7 cellular contexts compared by ENCODE assay signal in genomic region chr12:57772429-57773322, GRCh38. TPM values are rescaled to one million over a fixed set of nuclear protein-coding genes. Genes with fewer than 3 reads are reported as not detected.
DNase-seq lines count a peak whose midpoint lies in the region; ATAC-seq and TF ChIP-seq lines count a peak whose summit lies in the region.

Gene EEF1AKMT3 (plus strand): TSS chr12:57772614. CDS start chr12:57772725, 111 bp downstream.

- H3K27ac Mint-ChIP-seq in activated B cell treated with CpG ODN at 0.5 μM for 24 hours = peak within 1 kb of the TSS; percentile 98

- H3K27ac ChIP-seq in esophagus squamous epithelium (peak within 1 kb of the TSS; percentile 95 to 98 (median 96)), vagina (peak within 1 kb of the TSS; percentile 88)

- intact Hi-C loops in activated B cell treated with CpG ODN at 0.5 μM for 24 hours (cut with micrococcal nuclease) (loop anchor here (1.0 kb wide), 4 partner anchors 10 to 28 kb away; partner anchors contain the start of genes CDK4 and TSFM), esophagus squamous epithelium (cut with DNase I) (no loop called here), vagina (cut with DNase I) (loop anchor here (10.0 kb wide), 1 partner anchor 62 kb away; no protein-coding TSS in a partner anchor)

- H3K4me3 Mint-ChIP-seq in activated B cell treated with CpG ODN at 0.5 μM for 24 hours = peak within 1 kb of the TSS; percentile 98

- H3K27me3 Mint-ChIP-seq in activated B cell treated with CpG ODN at 0.5 μM for 24 hours = no peaks in the 10 kb centered on the region

- no peaks in the 10 kb centered on the region for H3K27me3 ChIP-seq in esophagus squamous epithelium
- no peaks in the 10 kb centered on the region for H3K27me3 ChIP-seq in vagina

- peaks cover 18% of the 10 kb centered on the region for H3K4me1 Mint-ChIP-seq in activated B cell treated with CpG ODN at 0.5 μM for 24 hours

- H3K9me3 Mint-ChIP-seq in activated B cell treated with CpG ODN at 0.5 μM for 24 hours = no peaks in the 10 kb centered on the region

- POLR2A ChIA-PET in activated B cell treated with CpG ODN at 0.5 μM for 24 hours (lab: Charles Lee) = interaction anchor here (0.5 to 1.3 kb wide), 13 partner anchors 9 to 317 kb away, joined by 3 to 11 read pairs (median 4); partner anchors contain the start of genes CDK4, CTDSP2, INHBE and TSFM

- TF ChIP-seq POLR2A in esophagus squamous epithelium (IDR thresholded peaks at IDR 0.05) (no peak), vagina (IDR thresholded peaks at IDR 0.05) (no peak)

- DNase-seq in EL (peak; percentile 75), LHCN-M2 (ENCODE audit: low read depth) (peak; percentile 46), activated B cell treated with CpG ODN at 0.5 μM for 24 hours (no peak), esophagus squamous epithelium (lab: John Stamatoyannopoulos, UW) (no peak), myocyte (ENCODE audit: low read depth) (peak; percentile 53), vagina (ENCODE audit: extremely low spot score in 2 of 2) (no peak)

- H3K4me1 ChIP-seq in esophagus squamous epithelium = peaks cover 11 to 26% (median 16%) of the 10 kb centered on the region in 3 donors
- peaks cover 22% of the 10 kb centered on the region for H3K4me1 ChIP-seq in vagina

- TF ChIP-seq CTCF in activated B cell treated with CpG ODN at 0.5 μM for 24 hours (IDR thresholded peaks at IDR 0.05) (no peak), esophagus squamous epithelium (IDR thresholded peaks at IDR 0.05) (peak in 2 of 6 experiments; percentile 2 to 17), vagina (IDR thresholded peaks at IDR 0.05) (no peak)

- peak within 1 kb of the TSS; percentile 87 to 95 (median 88) for H3K4me3 ChIP-seq in esophagus squamous epithelium
- H3K4me3 ChIP-seq in vagina = peak within 1 kb of the TSS; percentile 81 to 96

- CTCF ChIA-PET in activated B cell treated with CpG ODN at 0.5 μM for 24 hours (lab: Charles Lee) = interaction anchor here (0.7 kb wide), 1 partner anchor 132 kb away, joined by 4 read pairs; no protein-coding TSS in a partner anchor

- WGBS in esophagus squamous epithelium, 2 donors = 4 to 5% methylated on average over 17 to 30 of the region's 67 CpGs

- H3K9me3 ChIP-seq in esophagus squamous epithelium (no peaks in the 10 kb centered on the region), vagina (no peaks in the 10 kb centered on the region)

- H3K36me3 Mint-ChIP-seq in activated B cell treated with CpG ODN at 0.5 μM for 24 hours (ENCODE audit: low read depth) = peaks cover 31% of the 10 kb centered on the region

- H3K36me3 ChIP-seq in esophagus squamous epithelium (peaks cover 0 to 57% (median 5%) of the 10 kb centered on the region in 3 donors), vagina (peaks cover 0 to 7% of the 10 kb centered on the region in 2 donors)

- ATAC-seq in GM21786 (IDR thresholded peaks at IDR 0.05; ENCODE audit: unreplicated experiment) = peak; percentile 22
- ATAC-seq in activated B cell treated with CpG ODN at 0.5 μM for 24 hours (ENCODE audit: low read depth) = peak; percentile 21

RNA-seq across cellular contexts. Expression of gene EEF1AKMT3, which starts in this region (rescaled TPM):
- total RNA-seq in LHCN-M2 (2014; rRNA removed) (3.0 and 3.5 TPM in 2 replicates), activated B cell treated with CpG ODN at 0.5 μM for 24 hours (0.60 and 1.2 TPM in 2 replicates), esophagus squamous epithelium (1 to 10 TPM; 2.6 to 7.6 (median 3.7) TPM), myocyte (2.7 and 3.1 TPM in 2 replicates), vagina (9.3 TPM)
- polyA plus RNA-seq in LHCN-M2 (2012) = 4.8 TPM
- polyA plus RNA-seq in myocyte (2012) = 7.1 TPM

Comparison
In these comparisons a context has a peak if more than half of its experiments do, and no peak if none do; other contexts are left out.
1. DNase-seq: peak in EL (single experiment), LHCN-M2 (single experiment) and myocyte (single experiment); none in activated B cell treated with CpG ODN at 0.5 μM for 24 hours (single experiment), esophagus squamous epithelium (single experiment) and vagina (0 of 2).